8 cellular contexts compared by ENCODE assay signal in the genomic region with DNA sequence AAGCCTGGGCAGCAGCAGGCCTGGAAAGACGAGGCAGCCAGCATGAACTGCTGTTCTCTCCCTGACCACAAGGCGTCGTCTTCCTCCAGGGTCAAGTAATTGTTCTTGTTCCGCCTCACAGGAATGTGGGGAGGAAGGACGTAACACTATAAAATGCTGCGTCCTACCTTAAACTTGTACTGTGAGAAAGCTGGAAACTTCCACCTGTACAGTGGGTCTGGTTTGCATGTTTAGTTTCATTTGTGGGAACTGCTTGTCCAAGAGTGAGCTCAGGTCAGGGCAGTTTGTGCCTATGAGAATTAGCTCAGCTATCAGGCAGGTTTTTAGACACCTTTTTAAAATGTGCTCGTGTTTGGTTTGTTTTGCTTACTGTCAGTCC. TPM values are rescaled to one million over a fixed set of nuclear protein-coding genes. Genes with fewer than 3 reads are reported as not detected.
DNase-seq lines count a peak whose midpoint lies in the region; ATAC-seq and TF ChIP-seq lines count a peak whose summit lies in the region.

No MANE protein-coding gene starts in this region.

- TF ChIP-seq CTCF in WI38 (IDR thresholded peaks at IDR 0.05; ENCODE audit: low read depth, low read length), result peak; percentile 89
- TF ChIP-seq CTCF in fibroblast of villous mesenchyme (IDR thresholded peaks at IDR 0.05; ENCODE audit: insufficient read depth, low read depth, low read length), result peak; percentile 85

- peak; percentile 69 for ATAC-seq in GM21526 (IDR thresholded peaks at IDR 0.05; ENCODE audit: low FRiP score, unreplicated experiment)

- no peak overlapping the region for H3K4me3 ChIP-seq in WI38 (ENCODE audit: low read depth, low read length)
- no peak overlapping the region for H3K4me3 ChIP-seq in fibroblast of villous mesenchyme (ENCODE audit: low read depth, low read length)

- DNase-seq in NCI-H510A treated with DMSO at 0.1 percent for 48 hours (lab: John Stamatoyannopoulos, UW), result peak; percentile 37
- no peak for DNase-seq in NCI-H510A (lab: John Stamatoyannopoulos, UW)
- peak; percentile 22 for DNase-seq in HuH-7.5 (ENCODE audit: low spot score)
- DNase-seq in fibroblast of villous mesenchyme (ENCODE audit: low read depth), result peak; percentile 58
- peak; percentile 8 for DNase-seq in occipital lobe (lab: John Stamatoyannopoulos, UW)
- no peak for DNase-seq in GOT3 (lab: John Stamatoyannopoulos, UW)

RNA-seq across cellular contexts. Expression of gene PANX1, which starts 55.2 kb away (rescaled TPM):
- total RNA-seq in fibroblast of villous mesenchyme (87.9 and 92.4 TPM in 2 replicates), occipital lobe (191 TPM)

Comparison
In these comparisons a context has a peak if more than half of its experiments do, and no peak if none do; other contexts are left out.
1. DNase-seq: peak in NCI-H510A treated with DMSO at 0.1 percent for 48 hours (single experiment), HuH-7.5 (single experiment), fibroblast of villous mesenchyme (single experiment) and occipital lobe (single experiment); none in NCI-H510A (single experiment) and GOT3 (single experiment).